Comparison of ENCODE assay signal across 20 cellular contexts in genomic region chr1:117493906-117494305, GRCh38.
A peak's percentile ranks its signal among the peaks of the same experiment; 100 is the strongest.
DNase-seq lines count a peak whose midpoint lies in the region; ATAC-seq, FAIRE-seq and TF ChIP-seq lines count a peak whose summit lies in the region.
"Had no signal": no experiment of that assay in that cellular context is flagged by ENCODE, and none has a peak within 500 bp of the region (broad histone marks: within the 10 kb centered on the region; RNA-seq: fewer than 3 reads in every experiment).

No MANE protein-coding gene starts in this region.

- H3K27ac ChIP-seq in K562 (ENCODE audit: extremely low read depth, low read depth, low read length) (no peak overlapping the region), hepatocyte (no peak overlapping the region), left lung (no peak overlapping the region)
- H3K27ac ChIP-seq: 22Rv1; A549; BLaER1 treated with 17β-estradiol and CSF1 and Interleukin-3, amounts not matched to agents 10 nM and 100 nM; C4-2B had no signal

- H3K36me3 ChIP-seq in K562 (ENCODE audit: control insufficient read depth, insufficient read depth, low read length), result no peaks in the 10 kb centered on the region
- no peaks in the 10 kb centered on the region for H3K36me3 ChIP-seq in hepatocyte (replicated peaks; ENCODE audit: insufficient read depth, low read depth)
- H3K36me3 ChIP-seq in left lung, result peaks cover 0 to 16% of the 10 kb centered on the region in 2 donors

- BruUV-seq in K562 (replicated peaks; lab: Mats Ljungman, UMichigan), result no TSS peak

- no peaks in the 10 kb centered on the region for H3K27me3 ChIP-seq in K562 (ENCODE audit: control insufficient read depth in 2 of 2, insufficient read depth in 2 of 2, low read length in 2 of 2)
- no peaks in the 10 kb centered on the region for H3K27me3 ChIP-seq in hepatocyte
- no peaks in the 10 kb centered on the region for H3K27me3 ChIP-seq in left lung
- H3K27me3 ChIP-seq: BLaER1 treated with 17β-estradiol and CSF1 and Interleukin-3, amounts not matched to agents 10 nM and 100 nM had no signal

- POLR2A ChIA-PET in K562 (lab: Yijun Ruan, JAX), result no interaction called here

- H3K9me3 ChIP-seq in K562 (replicated peaks; ENCODE audit: control insufficient read depth, insufficient read depth, low read depth, low read length) (no peaks in the 10 kb centered on the region), hepatocyte (ENCODE audit: low read depth) (no peaks in the 10 kb centered on the region), left lung (no peaks in the 10 kb centered on the region)
- H3K9me3 ChIP-seq: A549; BLaER1 treated with 17β-estradiol and CSF1 and Interleukin-3, amounts not matched to agents 10 nM and 100 nM; Caco-2 had no signal

- H3K4me1 ChIP-seq in K562 (replicated peaks in 1 of 2; ENCODE audit: control insufficient read depth in 2 of 2, insufficient read depth in 2 of 2, low read length in 2 of 2) (peaks cover 0 to 9% of the 10 kb centered on the region in 2 experiments; a peak in 2 of 5 replicates), hepatocyte (ENCODE audit: insufficient read depth) (no peaks in the 10 kb centered on the region), left lung (no peaks in the 10 kb centered on the region)
- H3K4me1 ChIP-seq: A549; BLaER1 treated with 17β-estradiol and CSF1 and Interleukin-3, amounts not matched to agents 10 nM and 100 nM; Caco-2 had no signal

- DNase-seq in K562 (ENCODE audit: extremely low read depth in 1 of 4, low spot score in 3 of 4), result no peak
- peak; percentile 32 for DNase-seq in kidney glomerular epithelial cell (lab: John Stamatoyannopoulos, UW)
- DNase-seq in left kidney (ENCODE audit: low read depth, low spot score), result peak; percentile 50
- no peak for DNase-seq in hepatocyte (ENCODE audit: low spot score)
- no peak for DNase-seq in left lung
- DNase-seq: AML-193; Caco-2; Calu3; CD4-positive, alpha-beta T cell; CD8-positive, alpha-beta T cell; DMS79 treated with DMSO at 0.1 percent for 48 hours; GF-D8 had no signal

- no peak overlapping the region for H3K4me2 ChIP-seq in K562 (ENCODE audit: insufficient read depth, low read length)
- H3K4me2 ChIP-seq in hepatocyte, result no peak overlapping the region
- H3K4me2 ChIP-seq: A549; BLaER1 treated with 17β-estradiol and CSF1 and Interleukin-3, amounts not matched to agents 10 nM and 100 nM had no signal

- no peak overlapping the region for H2AFZ ChIP-seq in K562 (ENCODE audit: low read depth, low read length)
- H2AFZ ChIP-seq in hepatocyte, result no peak overlapping the region

- ATAC-seq in K562, result no peak
- no peak for ATAC-seq in left lung
- no peak for ATAC-seq in GM21360 (IDR thresholded peaks at IDR 0.05; ENCODE audit: unreplicated experiment)
- ATAC-seq: A549; CD8-positive, alpha-beta T cell had no signal

- CTCF ChIA-PET in K562 (lab: Yijun Ruan, JAX; ENCODE audit: low intra/inter-chr PET ratio), result no interaction called here

- H3K9ac ChIP-seq in K562 (ENCODE audit: insufficient read depth in 1 of 2, low read depth in 2 of 2, low read length in 2 of 2), result no peak overlapping the region
- H3K9ac ChIP-seq: BLaER1 treated with 17β-estradiol and CSF1 and Interleukin-3, amounts not matched to agents 10 nM and 100 nM had no signal

- WGBS in K562 (ENCODE audit: insufficient coverage, low coverage, missing lambda C conversion rate), result 92% methylated on average over 2 of the region's 2 CpGs
- WGBS in hepatocyte (ENCODE audit: low lambda C conversion rate, missing lambda C conversion rate), result 92% methylated on average over 2 of the region's 2 CpGs

- TF ChIP-seq EP300 in K562 (IDR thresholded peaks at IDR 0.05; ENCODE audit: low read length), result no peak

- TF ChIP-seq RAD21 in K562 (CRISPR knock-in tag; conservative IDR thresholded peaks at IDR 0.05 in 1 of 2, IDR thresholded peaks at IDR 0.05 in 1 of 2), result no peak

- H3K9me1 ChIP-seq in K562 (ENCODE audit: control insufficient read depth, insufficient read depth, low read length), result no peaks in the 10 kb centered on the region

- intact Hi-C loops in K562 (cut with micrococcal nuclease) (loop anchor here (5.0 kb wide), 1 partner anchor 127 kb away; the partner anchor contains the start of gene MAN1A2), left lung (cut with DNase I) (no loop called here)

- H4K20me1 ChIP-seq in K562 (replicated peaks; ENCODE audit: control insufficient read depth, insufficient read depth, low read length) (no peaks in the 10 kb centered on the region), hepatocyte (ENCODE audit: insufficient read depth, poor library complexity, severe bottlenecking) (no peaks in the 10 kb centered on the region)
- H4K20me1 ChIP-seq: BLaER1 treated with 17β-estradiol and CSF1 and Interleukin-3, amounts not matched to agents 10 nM and 100 nM had no signal

- in situ Hi-C loops in K562 (cut with MboI), result no loop called here

- FAIRE-seq in K562 (lab: Jason Lieb, UNC), result peak; percentile 6
- FAIRE-seq: A549, D721Med, G401.6, GM12891 had no signal

- no peaks in the 10 kb centered on the region for H3K79me2 ChIP-seq in K562 (ENCODE audit: control insufficient read depth, insufficient read depth, low read length)
- H3K79me2 ChIP-seq in hepatocyte, result no peaks in the 10 kb centered on the region

- TF ChIP-seq CTCF in K562 (IDR thresholded peaks at IDR 0.05 in 2 of 3, conservative IDR thresholded peaks at IDR 0.05 in 1 of 3; ENCODE audit: insufficient read depth in 2 of 3, low read depth in 1 of 3, low read length in 3 of 3) (no peak), hepatocyte (IDR thresholded peaks at IDR 0.05; ENCODE audit: poor library complexity) (no peak), left lung (IDR thresholded peaks at IDR 0.05) (no peak)

- H3K9me2 ChIP-seq in hepatocyte (replicated peaks; ENCODE audit: insufficient read depth), result no peaks in the 10 kb centered on the region

- H3K4me3 ChIP-seq in K562, result no peak overlapping the region
- no peak overlapping the region for H3K4me3 ChIP-seq in hepatocyte
- no peak overlapping the region for H3K4me3 ChIP-seq in left lung
- H3K4me3 ChIP-seq: A549; BLaER1 treated with 17β-estradiol and CSF1 and Interleukin-3, amounts not matched to agents 10 nM and 100 nM had no signal

- no peak for TF ChIP-seq POLR2A in K562 (conservative IDR thresholded peaks at IDR 0.05)

TF ChIP-seq in K562, 482 proteins besides CTCF, POLR2A, EP300 and RAD21:
- TF ChIP-seq ZSCAN29 (IDR thresholded peaks at IDR 0.05) (no peak), MXI1 (IDR thresholded peaks at IDR 0.05; ENCODE audit: low read depth, low read length) (no peak), RB1 (IDR thresholded peaks at IDR 0.05; ENCODE audit: low read depth) (no peak)

Comparison
In these comparisons a context has a peak if more than half of its experiments do, and no peak if none do; other contexts are left out.
1. DNase-seq: peak in kidney glomerular epithelial cell (single experiment) and left kidney (single experiment); none in K562 (0 of 4), hepatocyte (single experiment) and left lung (0 of 2).